Comparison of ENCODE assay signal across 8 cellular contexts in the genomic region with DNA sequence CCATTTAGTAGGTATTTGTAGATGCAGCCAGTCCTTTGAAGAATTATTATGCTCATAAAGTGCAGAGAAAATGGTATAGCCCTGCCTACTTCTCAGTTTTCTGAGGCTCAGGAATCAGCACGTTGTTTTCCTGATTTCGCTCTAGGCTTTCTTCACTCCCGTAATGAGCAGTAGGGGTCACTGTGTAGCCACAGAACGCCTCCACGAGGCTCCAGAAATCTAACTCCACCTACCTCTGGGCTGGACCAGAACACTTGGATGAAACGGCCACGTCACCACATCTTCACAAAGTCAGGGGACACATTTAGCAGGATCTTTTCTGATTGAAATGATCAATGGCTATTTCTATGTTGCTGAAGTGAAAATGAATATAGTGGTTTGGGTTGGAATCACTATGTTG. TPM values are rescaled to one million over a fixed set of nuclear protein-coding genes. Genes with fewer than 3 reads are reported as not detected.
A peak's percentile ranks its signal among the peaks of the same experiment; 100 is the strongest.
DNase-seq lines count a peak whose midpoint lies in the region; ATAC-seq, FAIRE-seq and TF ChIP-seq lines count a peak whose summit lies in the region.

No MANE protein-coding gene starts in this region.

- no CpG with 5 or more reads among the region's 7 CpGs for WGBS in neuronal stem cell (ENCODE audit: extremely low coverage in 2 of 2, insufficient read length in 2 of 2, insufficient replicate concordance in 1 of 2), 2 donors

- H4K8ac ChIP-seq in neuronal stem cell (ENCODE audit: low read depth, low read length) = no peak overlapping the region

- H3K36me3 Mint-ChIP-seq in activated T-helper 17 cell treated with anti-CD3 and anti-CD28 coated beads, Interleukin-2, amount 50 U/mL, for 72 hours (ENCODE audit: low read depth) = no peaks in the 10 kb centered on the region

- peak; percentile 85 for TF ChIP-seq CTCF in AG04450 (IDR thresholded peaks at IDR 0.05; ENCODE audit: low read depth, low read length)
- peak in 5 of 6 experiments; percentile 35 to 90 (median 73) for TF ChIP-seq CTCF in Peyer's patch (IDR thresholded peaks at IDR 0.05)
- peak; percentile 81 for TF ChIP-seq CTCF in fibroblast of pulmonary artery (IDR thresholded peaks at IDR 0.05; ENCODE audit: low read length, missing control alignments)
- TF ChIP-seq CTCF in uterus (IDR thresholded peaks at IDR 0.05) = peak; percentile 59 to 74 (median 62)

- intact Hi-C loops in uterus (cut with DNase I; ENCODE audit: low total_unique reads) = no loop called here

- peak; percentile 95 for ATAC-seq in activated T-helper 17 cell treated with anti-CD3 and anti-CD28 coated beads, Interleukin-2, amount 50 U/mL, for 72 hours (replicated peaks)

- no peaks in the 10 kb centered on the region for H3K9me3 Mint-ChIP-seq in activated T-helper 17 cell treated with anti-CD3 and anti-CD28 coated beads, Interleukin-2, amount 50 U/mL, for 72 hours

- no peak overlapping the region for H2BK5ac ChIP-seq in neuronal stem cell (ENCODE audit: low read length)

- FAIRE-seq in GM18507 (lab: Jason Lieb, UNC) = peak; percentile 82

- H3K4me1 ChIP-seq in Peyer's patch = peaks cover 0 to 10% (median 0%) of the 10 kb centered on the region in 4 donors
- peaks cover 0 to 2% of the 10 kb centered on the region in 2 donors for H3K4me1 ChIP-seq in neuronal stem cell (ENCODE audit: control insufficient read depth in 2 of 2, insufficient read depth in 1 of 2, low read depth in 1 of 2, low read length in 2 of 2)
- H3K4me1 ChIP-seq in uterus = no peaks in the 10 kb centered on the region

- no peak overlapping the region for H3K18ac ChIP-seq in neuronal stem cell (ENCODE audit: low read length)

- no peaks in the 10 kb centered on the region for H3K4me1 Mint-ChIP-seq in activated T-helper 17 cell treated with anti-CD3 and anti-CD28 coated beads, Interleukin-2, amount 50 U/mL, for 72 hours

- POLR2A ChIA-PET in AG04450 (lab: Yijun Ruan, JAX) = no interaction called here

- H3K27ac ChIP-seq in AG04450 (ENCODE audit: low read depth, low read length) (no peak overlapping the region), Peyer's patch (peak overlapping the region in 2 of 4 donors; percentile 54 to 81), neuronal stem cell (replicated peaks; ENCODE audit: low read length) (no peak overlapping the region), uterus (no peak overlapping the region)

- no peak overlapping the region for H2AK5ac ChIP-seq in neuronal stem cell (ENCODE audit: low read depth, low read length)

- H3K4me3 ChIP-seq in AG04450 (ENCODE audit: low read depth, low read length) (no peak overlapping the region), Peyer's patch (no peak overlapping the region), fibroblast of pulmonary artery (replicated peaks; ENCODE audit: low read depth, low read length) (no peak overlapping the region), neuronal stem cell (ENCODE audit: low read length in 2 of 2) (no peak overlapping the region), uterus (no peak overlapping the region)

- no peak overlapping the region for H3K4me2 ChIP-seq in neuronal stem cell (ENCODE audit: insufficient read depth, low read length, poor library complexity, severe bottlenecking)

- CTCF ChIA-PET in AG04450 (lab: Charles Lee) = interaction anchor here (0.6 to 6.6 kb wide), 28 partner anchors 8 to 1207 kb away, joined by 3 to 141 read pairs (median 6); a partner anchor contains a TSS

- no peak overlapping the region for H3K4ac ChIP-seq in neuronal stem cell (ENCODE audit: low read length)

- H3K79me1 ChIP-seq in neuronal stem cell (ENCODE audit: low read depth, low read length) = no peaks in the 10 kb centered on the region

- peak; percentile 59 for DNase-seq in AG04450 (ENCODE audit: low read depth, low spot score)
- peak; percentile 44 for DNase-seq in GM18507 (ENCODE audit: extremely low spot score, insufficient read length, low read depth)
- peak; percentile 43 to 58 for DNase-seq in Kasumi-1 (lab: John Stamatoyannopoulos, UW)
- DNase-seq in Peyer's patch = peak in 2 of 3 donors; percentile 34 to 82
- peak; percentile 87 for DNase-seq in fibroblast of pulmonary artery (ENCODE audit: low read depth)
- peak; percentile 51 for DNase-seq in neuronal stem cell (ENCODE audit: low spot score)
- DNase-seq in uterus = peak; percentile 48 to 52

- no peak overlapping the region for H3K27ac Mint-ChIP-seq in activated T-helper 17 cell treated with anti-CD3 and anti-CD28 coated beads, Interleukin-2, amount 50 U/mL, for 72 hours

- no peak overlapping the region for H3K4me3 Mint-ChIP-seq in activated T-helper 17 cell treated with anti-CD3 and anti-CD28 coated beads, Interleukin-2, amount 50 U/mL, for 72 hours

- no peak overlapping the region for H2BK15ac ChIP-seq in neuronal stem cell (ENCODE audit: low read length)

- H4K91ac ChIP-seq in neuronal stem cell (ENCODE audit: low read depth, low read length, poor library complexity) = no peak overlapping the region

- no peak overlapping the region for H2BK12ac ChIP-seq in neuronal stem cell (ENCODE audit: low read length)

- H2AFZ ChIP-seq in neuronal stem cell (ENCODE audit: low read length) = no peak overlapping the region

- no peak overlapping the region for H2BK120ac ChIP-seq in neuronal stem cell (ENCODE audit: low read depth, low read length)

- H3K27me3 Mint-ChIP-seq in activated T-helper 17 cell treated with anti-CD3 and anti-CD28 coated beads, Interleukin-2, amount 50 U/mL, for 72 hours = peaks cover 26% of the 10 kb centered on the region

- no peak overlapping the region for H3K23ac ChIP-seq in neuronal stem cell (ENCODE audit: low read depth, low read length, poor library complexity)

- H3K9me3 ChIP-seq in AG04450 (ENCODE audit: control insufficient read depth, insufficient read depth, low read length) (no peaks in the 10 kb centered on the region), Peyer's patch (no peaks in the 10 kb centered on the region), neuronal stem cell (replicated peaks in 1 of 2; ENCODE audit: control insufficient read depth in 2 of 2, insufficient read depth in 1 of 2, low read depth in 1 of 2, low read length in 2 of 2) (no peaks in the 10 kb centered on the region), uterus (no peaks in the 10 kb centered on the region)

- TF ChIP-seq POLR2A in Peyer's patch (IDR thresholded peaks at IDR 0.05) (no peak), uterus (IDR thresholded peaks at IDR 0.05) (no peak)

- H3K27me3 ChIP-seq in AG04450 (ENCODE audit: control insufficient read depth, insufficient read depth, low read length) (peaks cover 12% of the 10 kb centered on the region), Peyer's patch (no peaks in the 10 kb centered on the region), neuronal stem cell (ENCODE audit: control insufficient read depth in 3 of 3, insufficient read depth in 3 of 3, low read depth in 1 of 3, low read length in 3 of 3) (peaks cover 0 to 31% (median 2%) of the 10 kb centered on the region in 3 experiments), uterus (no peaks in the 10 kb centered on the region)

- H3K14ac ChIP-seq in neuronal stem cell (ENCODE audit: low read length) = no peak overlapping the region

- H3K36me3 ChIP-seq in Peyer's patch (no peaks in the 10 kb centered on the region), neuronal stem cell (replicated peaks in 1 of 2; ENCODE audit: control insufficient read depth in 2 of 2, insufficient read depth in 2 of 2, low read length in 2 of 2) (no peaks in the 10 kb centered on the region), uterus (no peaks in the 10 kb centered on the region)

- H3K9ac ChIP-seq in neuronal stem cell (ENCODE audit: low read depth, low read length, poor library complexity) = no peak overlapping the region

RNA-seq across cellular contexts. Expression of a gene that starts 49.8 kb away (rescaled TPM):
- polyA plus RNA-seq in AG04450 (2011; rRNA removed) = 89.0 and 104 TPM in 2 replicates
- polyA minus RNA-seq in AG04450 (2011; rRNA and poly(A)+ RNA removed) = 30.9 and 39.1 TPM in 2 replicates
- 100 to 1,000 TPM in 1 of 4 donors, 10 to 100 TPM in 3; 29.2 to 179 (median 49.3) TPM for total RNA-seq in Peyer's patch
- total RNA-seq in activated T-helper 17 cell treated with anti-CD3 and anti-CD28 coated beads, Interleukin-2, amount 50 U/mL, for 72 hours = 100 to 1,000 TPM; 114 to 226 TPM
- 99.1 TPM for polyA plus RNA-seq in neuronal stem cell (2013, experiment 1 of 2)
- 101 TPM for polyA plus RNA-seq in neuronal stem cell (2013, experiment 2 of 2)
- 100 to 1,000 TPM in 2 of 4 donors, 10 to 100 TPM in 2; 31.8 to 174 (median 98.3) TPM for total RNA-seq in uterus
